8 cellular contexts compared by ENCODE assay signal in genomic region chr2:30447149-30448045, GRCh38. TPM values are rescaled to one million over a fixed set of nuclear protein-coding genes. Genes with fewer than 3 reads are reported as not detected.
A peak's percentile ranks its signal among the peaks of the same experiment; 100 is the strongest.
DNase-seq lines count a peak whose midpoint lies in the region; ATAC-seq and TF ChIP-seq lines count a peak whose summit lies in the region.

Gene LCLAT1, plus strand, starts transcription at chr2:30447246. Its CDS starts 78,345 bp downstream, at chr2:30525591.

- in situ Hi-C loops in mammary epithelial cell (cut with MboI; ENCODE audit: low sequenced_read_pairs in 2 of 2): no loop called here

- no TSS peak for BruUV-seq in mammary epithelial cell (replicated peaks; lab: Mats Ljungman, UMichigan)

- peak within 1 kb of the TSS; percentile 85 for H3K9ac ChIP-seq in mammary epithelial cell (ENCODE audit: insufficient read depth, low read length)

- TF ChIP-seq CTCF in WERI-Rb-1 (IDR thresholded peaks at IDR 0.05; ENCODE audit: low read depth, low read length) (peak; percentile 27; the same call in 1 of the 2 replicates), mammary epithelial cell (conservative IDR thresholded peaks at IDR 0.05 in 1 of 2, IDR thresholded peaks at IDR 0.05 in 1 of 2; ENCODE audit: extremely low read depth in 1 of 2, insufficient read depth in 1 of 2, low read depth in 1 of 2, low read length in 2 of 2) (no peak)

- CTCF ChIA-PET in mammary epithelial cell (lab: Charles Lee; ENCODE audit: low non-redundant PET): interaction anchor here (0.7 kb wide), 1 partner anchor 173 kb away, joined by 8 read pairs; no protein-coding TSS in a partner anchor

- H3K4me3 ChIP-seq in WERI-Rb-1 (ENCODE audit: low read depth, low read length) (peak within 1 kb of the TSS; percentile 94), mammary epithelial cell (replicated peaks in 1 of 3; ENCODE audit: insufficient read depth in 1 of 3, low read depth in 2 of 3, low read length in 3 of 3) (peak within 1 kb of the TSS; percentile 74 to 96 (median 79))

- ATAC-seq in HG02885 (IDR thresholded peaks at IDR 0.05; ENCODE audit: poor library complexity, unreplicated experiment): peak; percentile 96

- DNase-seq in SIG-M5 treated with dmso at 0.1 percent for 504 hours (lab: John Stamatoyannopoulos, UW; ENCODE audit: unreplicated experiment): peak; percentile 66
- no peak for DNase-seq in SIG-M5 (lab: John Stamatoyannopoulos, UW)
- peak; percentile 57 to 79 for DNase-seq in NCI-H1930 (lab: John Stamatoyannopoulos, UW)
- DNase-seq in WERI-Rb-1: peak; percentile 87
- peak; percentile 67 for DNase-seq in mammary epithelial cell
- DNase-seq in inferior parietal cortex (ENCODE audit: extremely low spot score): peak; percentile 78
- DNase-seq in stimulated activated CD4-positive, alpha-beta T cell treated with anti-CD3 and anti-CD28 coated beads, Interleukin-12 subunit alpha, Interleukin-12 subunit beta, amount 100 ng/mL, for 4 hours: peak; percentile 83

- H4K20me1 ChIP-seq in mammary epithelial cell (ENCODE audit: insufficient read depth, low read length): no peaks in the 10 kb centered on the region

- 8% methylated on average over 38 of the region's 83 CpGs for WGBS in mammary epithelial cell (ENCODE audit: low coverage, missing lambda C conversion rate)

- peak within 1 kb of the TSS; percentile 85 for H3K27ac ChIP-seq in WERI-Rb-1
- peak within 1 kb of the TSS; percentile 77 for H3K27ac ChIP-seq in mammary epithelial cell (ENCODE audit: insufficient read depth, low read depth, low read length)

- H3K79me2 ChIP-seq in mammary epithelial cell (ENCODE audit: insufficient read depth, low read length): peaks cover 46% of the 10 kb centered on the region

- H2AFZ ChIP-seq in mammary epithelial cell (ENCODE audit: low read depth, low read length): peak within 1 kb of the TSS; percentile 99

- H3K4me1 ChIP-seq in mammary epithelial cell (ENCODE audit: insufficient read depth, low read length): peaks cover 18% of the 10 kb centered on the region

- H3K36me3 ChIP-seq in WERI-Rb-1: peaks cover 13% of the 10 kb centered on the region
- H3K36me3 ChIP-seq in mammary epithelial cell (ENCODE audit: insufficient read depth, low read length): no peaks in the 10 kb centered on the region

- H3K4me2 ChIP-seq in mammary epithelial cell (ENCODE audit: insufficient read depth, low read depth, low read length): peak within 1 kb of the TSS; percentile 97

- intact Hi-C loops in mammary epithelial cell (cut with micrococcal nuclease): loop anchor here (1.0 to 10.0 kb wide), 3 partner anchors 173 to 239 kb away; partner anchors contain the start of gene LBH

- dilution Hi-C loops in mammary epithelial cell (cut with HindIII; ENCODE audit: low sequenced_read_pairs): no loop called here

- H3K9me3 ChIP-seq in WERI-Rb-1 (ENCODE audit: severe bottlenecking): no peaks in the 10 kb centered on the region
- H3K9me3 ChIP-seq in mammary epithelial cell (replicated peaks; ENCODE audit: insufficient read depth, low read length): no peaks in the 10 kb centered on the region

- H3K27me3 ChIP-seq in WERI-Rb-1 (ENCODE audit: insufficient read depth, low read depth, severe bottlenecking): no peaks in the 10 kb centered on the region
- no peaks in the 10 kb centered on the region for H3K27me3 ChIP-seq in mammary epithelial cell (ENCODE audit: insufficient read depth, low read length)

RNA-seq across cellular contexts. Expression of gene LCLAT1, which starts in this region (rescaled TPM):
- total RNA-seq in mammary epithelial cell: 10 to 100 TPM; 26.4 to 27.8 TPM
- polyA plus RNA-seq in mammary epithelial cell: 17.1 TPM
- polyA minus RNA-seq in mammary epithelial cell: 28.2 TPM
